In the genomic region with DNA sequence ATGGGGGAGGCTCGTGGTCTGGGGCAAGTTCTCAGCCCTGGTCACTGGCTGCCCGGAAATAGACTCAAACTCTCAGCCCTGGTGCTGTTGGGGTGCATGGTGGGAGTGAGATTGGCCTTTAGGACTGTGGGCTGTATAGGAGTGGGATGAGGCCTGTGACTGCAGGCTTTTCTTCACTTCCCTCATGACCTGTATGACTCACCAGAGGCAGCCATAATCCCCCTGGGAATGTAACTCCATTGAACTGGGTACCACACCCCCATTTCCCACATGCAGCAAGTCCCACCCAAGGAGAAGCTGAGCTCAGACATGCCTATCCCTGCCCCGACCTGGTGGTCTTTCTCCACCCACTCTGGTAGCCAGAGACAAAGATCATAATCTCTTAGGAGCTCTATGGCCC, we compare ENCODE assay signal across 22 cellular contexts.
DNase-seq lines count a peak whose midpoint lies in the region; FAIRE-seq and TF ChIP-seq lines count a peak whose summit lies in the region.
"Had no signal": no experiment of that assay in that cellular context is flagged by ENCODE, and none has a peak within 500 bp of the region (broad histone marks: within the 10 kb centered on the region; RNA-seq: fewer than 3 reads in every experiment).

No MANE protein-coding gene starts in this region.

- no peaks in the 10 kb centered on the region for H3K36me3 ChIP-seq in neural progenitor cell
- H3K36me3 ChIP-seq: heart left ventricle, prostate gland, spleen, WERI-Rb-1 had no signal

- H3K27ac ChIP-seq in neural progenitor cell: no peak overlapping the region
- H3K27ac ChIP-seq: dorsolateral prefrontal cortex, heart left ventricle, prostate gland, spleen, WERI-Rb-1 had no signal

- H3K4me1 Mint-ChIP-seq in neural progenitor cell: peaks cover 10% of the 10 kb centered on the region

- H2AFZ ChIP-seq in neural progenitor cell (replicated peaks): no peak overlapping the region

- no peaks in the 10 kb centered on the region for H3K27me3 ChIP-seq in neural progenitor cell
- H3K27me3 ChIP-seq: dorsolateral prefrontal cortex, heart left ventricle, spleen had no signal

- no peaks in the 10 kb centered on the region for H3K36me3 Mint-ChIP-seq in neural progenitor cell
- H3K36me3 Mint-ChIP-seq: activated CD4-positive, alpha-beta memory T cell treated with anti-CD3 and anti-CD28 coated beads for 36 hours had no signal

- no peak overlapping the region for H3K4me3 Mint-ChIP-seq in neural progenitor cell
- H3K4me3 Mint-ChIP-seq: activated CD4-positive, alpha-beta memory T cell treated with anti-CD3 and anti-CD28 coated beads for 36 hours had no signal

- DNase-seq in ELR (ENCODE audit: low read depth): peak; percentile 27
- DNase-seq in RCC 7860 (ENCODE audit: low spot score): peak; percentile 14
- DNase-seq in epithelial cell of esophagus (ENCODE audit: low read depth): peak; percentile 90
- peak; percentile 67 for DNase-seq in neural progenitor cell (ENCODE audit: low spot score)
- DNase-seq in posterior cingulate gyrus: no peak
- no peak for DNase-seq in cerebellar nuclear complex (lab: John Stamatoyannopoulos, UW)
- no peak for DNase-seq in activated CD4-positive, alpha-beta T cell treated with anti-CD3 and anti-CD28 coated beads, Interleukin-2, amount 50 U/mL, for 4 hours
- no peak for DNase-seq in posterior vena cava (ENCODE audit: low spot score)
- DNase-seq: activated CD4-positive, alpha-beta memory T cell treated with anti-CD3 and anti-CD28 coated beads for 36 hours; amniotic stem cell; central memory CD4-positive, alpha-beta T cell; dorsolateral prefrontal cortex; erythroblast; heart left ventricle; KBM-7; NCI-H187 treated with DMSO at 0.1 percent for 48 hours; NCI-H82; spleen; stimulated activated CD4-positive, alpha-beta T cell treated with anti-CD3 and anti-CD28 coated beads, Interleukin-4, amount 100 ng/mL, for 4 hours; trophoblast cell; WERI-Rb-1 had no signal

- peaks cover 6% of the 10 kb centered on the region for H3K27me3 Mint-ChIP-seq in neural progenitor cell (ENCODE audit: insufficient read depth, low read depth)

- peak overlapping the region; percentile 13 for H3K27ac Mint-ChIP-seq in neural progenitor cell
- H3K27ac Mint-ChIP-seq: activated CD4-positive, alpha-beta memory T cell treated with anti-CD3 and anti-CD28 coated beads for 36 hours had no signal

- no peak overlapping the region for H3K4me2 ChIP-seq in neural progenitor cell

- H3K79me2 ChIP-seq in neural progenitor cell (ENCODE audit: low read depth): no peaks in the 10 kb centered on the region

- peaks cover 3% of the 10 kb centered on the region for H3K4me1 ChIP-seq in neural progenitor cell
- H3K4me1 ChIP-seq: prostate gland, spleen had no signal

- H3K9me3 ChIP-seq in neural progenitor cell (ENCODE audit: low read depth): no peaks in the 10 kb centered on the region
- H3K9me3 ChIP-seq: prostate gland, spleen had no signal

- intact Hi-C loops in posterior cingulate gyrus (cut with DNase I) (no loop called here), posterior vena cava (cut with DNase I) (no loop called here)

- FAIRE-seq in RCC 7860 (lab: Jason Lieb, UNC): no peak

- TF ChIP-seq CTCF in epithelial cell of esophagus (IDR thresholded peaks at IDR 0.05; ENCODE audit: insufficient read depth, low read depth, low read length, missing control alignments) (no peak), neural progenitor cell (IDR thresholded peaks at IDR 0.05) (no peak)

- no peaks in the 10 kb centered on the region for H3K9me3 Mint-ChIP-seq in neural progenitor cell
- H3K9me3 Mint-ChIP-seq: activated CD4-positive, alpha-beta memory T cell treated with anti-CD3 and anti-CD28 coated beads for 36 hours had no signal

- H3F3A ChIP-seq in neural progenitor cell (ENCODE audit: low read depth): no peaks in the 10 kb centered on the region

- H4K20me1 ChIP-seq in neural progenitor cell (ENCODE audit: low read depth): no peaks in the 10 kb centered on the region

- H3K9ac ChIP-seq in neural progenitor cell: no peak overlapping the region

- H3K4me3 ChIP-seq in epithelial cell of esophagus (ENCODE audit: low read length) (no peak overlapping the region), neural progenitor cell (no peak overlapping the region)
- H3K4me3 ChIP-seq: dorsolateral prefrontal cortex, heart left ventricle, prostate gland, spleen had no signal

Comparison
In these comparisons a context has a peak if more than half of its experiments do, and no peak if none do; other contexts are left out.
1. DNase-seq: peak in ELR (single experiment), RCC 7860 (single experiment), epithelial cell of esophagus (single experiment) and neural progenitor cell (single experiment); none in posterior cingulate gyrus (0 of 10), cerebellar nuclear complex (0 of 2), activated CD4-positive, alpha-beta T cell treated with anti-CD3 and anti-CD28 coated beads, Interleukin-2, amount 50 U/mL, for 4 hours (0 of 2) and posterior vena cava (single experiment).